In genomic region chr2:214547931-214548330, GRCh38 we compare ENCODE assay signal across 25 cellular contexts.
"Had no signal": no experiment of that assay in that cellular context is flagged by ENCODE, and none has a peak within 500 bp of the region (broad histone marks: within the 10 kb centered on the region; RNA-seq: fewer than 3 reads in every experiment).

No MANE protein-coding gene starts in this region.

- H3K4me3 ChIP-seq: esophagus muscularis mucosa, gastrocnemius medialis, hepatocyte, ovary, right lobe of liver, skin epidermis, thyroid gland, upper lobe of left lung, vagina had no signal

- ATAC-seq: activated CD8-positive, alpha-beta T cell treated with anti-CD3 and anti-CD28 coated beads for 36 hours; activated T-cell treated with anti-CD3 and anti-CD28 coated beads, Interleukin-2, amount 50 U/mL, for 4 hours; activated T-helper 17 cell treated with anti-CD3 and anti-CD28 coated beads, Interleukin-2, amount 50 U/mL, for 72 hours; gastrocnemius medialis; left colon; right lobe of liver; stimulated activated naive CD8-positive, alpha-beta T cell treated with anti-CD3 and anti-CD28 coated beads, Interleukin-15, Interleukin-2, amounts not matched to agents 100 U/mL and 50 U/mL, for 24 hours; WTC11 had no signal

- H3K27me3 ChIP-seq: brain microvascular endothelial cell, esophagus muscularis mucosa, gastrocnemius medialis, hepatocyte, ovary, right lobe of liver, thyroid gland, upper lobe of left lung, vagina had no signal

- H2AFZ ChIP-seq: hepatocyte had no signal

- H3K79me2 ChIP-seq: hepatocyte had no signal

- H3K9me3 ChIP-seq: esophagus muscularis mucosa, gastrocnemius medialis, ovary, right lobe of liver, thyroid gland, upper lobe of left lung, vagina had no signal

- H3K4me1 ChIP-seq: gastrocnemius medialis, right lobe of liver, thyroid gland, upper lobe of left lung, vagina had no signal

- H3K27ac ChIP-seq: brain microvascular endothelial cell, esophagus muscularis mucosa, gastrocnemius medialis, hepatocyte, ovary, right lobe of liver, skin epidermis, thyroid gland, upper lobe of left lung, vagina had no signal

- H3K4me2 ChIP-seq: hepatocyte had no signal

- H3K36me3 ChIP-seq: brain microvascular endothelial cell, esophagus muscularis mucosa, gastrocnemius medialis, ovary, right lobe of liver, thyroid gland, upper lobe of left lung, vagina had no signal

- DNase-seq: activated CD4-positive, alpha-beta T cell treated with anti-CD3 and anti-CD28 coated beads, Interleukin-2, amount 50 U/mL, for 1 hour; activated CD8-positive, alpha-beta T cell treated with anti-CD3 and anti-CD28 coated beads for 36 hours; activated gamma-delta T cell treated with Interleukin-2 at 50 U/mL for 16 hours; activated naive CD4-positive, alpha-beta T cell treated with anti-CD3 and anti-CD28 coated beads, Interleukin-2, amount 50 U/mL, for 16 hours; activated T-cell treated with anti-CD3 and anti-CD28 coated beads, Interleukin-2, amount 50 U/mL, for 4 hours; amniotic stem cell; brain microvascular endothelial cell; caudate nucleus; endodermal cell; gastrocnemius medialis; left colon; naive B cell; ovary; right lobe of liver; stimulated activated CD4-positive, alpha-beta T cell treated with anti-CD3 and anti-CD28 coated beads, Interleukin-12 subunit alpha, Interleukin-12 subunit beta, amount 100 ng/mL, for 4 hours; stimulated activated CD4-positive, alpha-beta T cell treated with anti-CD3 and anti-CD28 coated beads, Interleukin-4, amount 100 ng/mL, for 1 hour; stimulated activated naive CD8-positive, alpha-beta T cell treated with anti-CD3 and anti-CD28 coated beads, Interleukin-15, Interleukin-2, amounts not matched to agents 100 U/mL and 50 U/mL, for 24 hours; thyroid gland; upper lobe of left lung had no signal
